25 cellular contexts compared by ENCODE assay signal in the genomic region with DNA sequence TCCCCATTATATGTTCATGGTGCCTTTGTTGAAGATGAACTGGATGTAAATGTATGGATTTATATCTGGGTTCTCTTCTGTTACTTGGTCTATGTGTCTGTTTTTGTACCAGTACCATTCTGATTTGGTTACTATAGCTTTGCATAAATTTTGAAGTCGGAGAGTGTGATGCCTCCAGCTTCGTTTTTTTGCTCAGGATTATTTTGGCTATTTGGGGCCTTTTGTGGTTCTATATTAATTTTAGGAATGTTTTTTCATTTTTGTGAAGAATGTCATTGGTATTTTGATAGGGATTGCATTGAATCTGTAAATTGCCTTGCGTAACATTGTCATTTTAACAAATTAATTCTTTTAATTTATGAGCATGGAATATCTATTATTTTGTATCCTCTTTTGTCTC. TPM values are rescaled to one million over a fixed set of nuclear protein-coding genes. Genes with fewer than 3 reads are reported as not detected.
DNase-seq lines count a peak whose midpoint lies in the region; ATAC-seq, FAIRE-seq and TF ChIP-seq lines count a peak whose summit lies in the region.
"Had no signal": no experiment of that assay in that cellular context is flagged by ENCODE, and none has a peak within 500 bp of the region (broad histone marks: within the 10 kb centered on the region; RNA-seq: fewer than 3 reads in every experiment).

No MANE protein-coding gene starts in this region.

- intact Hi-C loops in tibial artery (cut with DNase I; ENCODE audit: low total_unique reads) = no loop called here

- peaks cover 14% of the 10 kb centered on the region for H3K9me3 Mint-ChIP-seq in astrocyte (ENCODE audit: unreplicated experiment)

- no peaks in the 10 kb centered on the region for H3K36me3 Mint-ChIP-seq in astrocyte (ENCODE audit: low read depth, unreplicated experiment)
- H3K36me3 Mint-ChIP-seq: CD4-positive, CD25-positive, alpha-beta regulatory T cell had no signal

- DNase-seq in astrocyte (ENCODE audit: low read depth) (no peak), iris pigment epithelial cell (ENCODE audit: low read depth) (peak; percentile 23), tibial artery (no peak), NCI-H1436 (lab: John Stamatoyannopoulos, UW) (no peak)
- DNase-seq: CD4-positive, CD25-positive, alpha-beta regulatory T cell; COR-L47; DMS 273 treated with DMSO at 0.1 percent for 48 hours; GDM1; GOT3; NCI-H1105 treated with DMSO at 0.1 percent for 48 hours; NCI-H1694; NCI-H2081; NCI-H2171; NCI-H524 treated with DMSO at 0.1 percent for 48 hours; NCI-H82; Peyer's patch had no signal

- H3K4me3 ChIP-seq in BLaER1 treated with 17β-estradiol and CSF1 and Interleukin-3, amounts not matched to agents 10 nM and 100 nM = peak overlapping the region in 1 of 10 experiments; percentile 17; a peak in 2 of 20 replicates
- H3K4me3 ChIP-seq in astrocyte (ENCODE audit: insufficient read depth, low read depth, low read length) (no peak overlapping the region), tibial artery (no peak overlapping the region)
- H3K4me3 ChIP-seq: Peyer's patch, SJSA1 had no signal

- H3K4me2 ChIP-seq in BLaER1 treated with 17β-estradiol and CSF1 and Interleukin-3, amounts not matched to agents 10 nM and 100 nM = peak overlapping the region; percentile 26 to 79 (median 55); a peak in 20 of 22 replicates
- peak overlapping the region; percentile 39 for H3K4me2 ChIP-seq in astrocyte (ENCODE audit: low read length)

- H3K4me1 ChIP-seq in BLaER1 treated with 17β-estradiol and CSF1 and Interleukin-3, amounts not matched to agents 10 nM and 100 nM = peaks cover 13 to 26% (median 16%) of the 10 kb centered on the region in 10 experiments
- H3K4me1 ChIP-seq in astrocyte (ENCODE audit: insufficient read depth, low read length) (peaks cover 4% of the 10 kb centered on the region), tibial artery (peaks cover 0 to 6% (median 0%) of the 10 kb centered on the region in 4 donors)
- H3K4me1 ChIP-seq: Peyer's patch had no signal

- H3K79me2 ChIP-seq in astrocyte (ENCODE audit: insufficient read depth, low read length) = no peaks in the 10 kb centered on the region

- H2AFZ ChIP-seq in astrocyte (ENCODE audit: low read depth, low read length) = no peak overlapping the region

- no peak for FAIRE-seq in astrocyte (lab: Jason Lieb, UNC)
- FAIRE-seq: A204.1, GM18507, HTR-8/SVneo had no signal

- TF ChIP-seq CTCF in astrocyte (IDR thresholded peaks at IDR 0.05; ENCODE audit: insufficient read depth, low read depth, low read length) (no peak), tibial artery (IDR thresholded peaks at IDR 0.05) (no peak)

- H3K36me3 ChIP-seq in BLaER1 treated with 17β-estradiol and CSF1 and Interleukin-3, amounts not matched to agents 10 nM and 100 nM = peaks cover 0 to 7% (median 0%) of the 10 kb centered on the region in 11 experiments; a peak in 1 of 22 replicates
- H3K36me3 ChIP-seq in astrocyte (ENCODE audit: insufficient read depth, low read length) (no peaks in the 10 kb centered on the region), tibial artery (no peaks in the 10 kb centered on the region)
- H3K36me3 ChIP-seq: Peyer's patch, SJSA1 had no signal

- peaks cover 42 to 71% (median 47%) of the 10 kb centered on the region in 11 experiments for H3K9me3 ChIP-seq in BLaER1 treated with 17β-estradiol and CSF1 and Interleukin-3, amounts not matched to agents 10 nM and 100 nM (replicated peaks in 1 of 11)
- H3K9me3 ChIP-seq in astrocyte (ENCODE audit: insufficient read depth, low read depth, low read length) (no peaks in the 10 kb centered on the region), tibial artery (peaks cover 0 to 9% (median 0%) of the 10 kb centered on the region in 3 donors)
- H3K9me3 ChIP-seq: Peyer's patch had no signal

- no peak for ATAC-seq in GM19351 (IDR thresholded peaks at IDR 0.05; ENCODE audit: unreplicated experiment)
- ATAC-seq in HG02588 (IDR thresholded peaks at IDR 0.05; ENCODE audit: unreplicated experiment) = no peak

- H3K27ac Mint-ChIP-seq in astrocyte (ENCODE audit: unreplicated experiment) = peak overlapping the region; percentile 6
- H3K27ac Mint-ChIP-seq: B cell; CD4-positive, CD25-positive, alpha-beta regulatory T cell had no signal

- H3K4me3 Mint-ChIP-seq in astrocyte (ENCODE audit: unreplicated experiment) = no peak overlapping the region
- H3K4me3 Mint-ChIP-seq: B cell; CD4-positive, CD25-positive, alpha-beta regulatory T cell had no signal

- H3K27me3 ChIP-seq in BLaER1 treated with 17β-estradiol and CSF1 and Interleukin-3, amounts not matched to agents 10 nM and 100 nM = no peaks in the 10 kb centered on the region
- H3K27me3 ChIP-seq in astrocyte (ENCODE audit: insufficient read depth, low read length) (peaks cover 3% of the 10 kb centered on the region), tibial artery (no peaks in the 10 kb centered on the region)
- H3K27me3 ChIP-seq: Peyer's patch, SJSA1 had no signal

- peak overlapping the region in 9 of 11 experiments; percentile 47 to 86 (median 82); a peak in 18 of 22 replicates for H3K27ac ChIP-seq in BLaER1 treated with 17β-estradiol and CSF1 and Interleukin-3, amounts not matched to agents 10 nM and 100 nM
- H3K27ac ChIP-seq in astrocyte (ENCODE audit: low read depth, low read length) = no peak overlapping the region
- H3K27ac ChIP-seq in tibial artery = peak overlapping the region; percentile 4 to 43
- H3K27ac ChIP-seq: Peyer's patch, SJSA1 had no signal

- no peaks in the 10 kb centered on the region for H4K20me1 ChIP-seq in BLaER1 treated with 17β-estradiol and CSF1 and Interleukin-3, amounts not matched to agents 10 nM and 100 nM
- H4K20me1 ChIP-seq in astrocyte (ENCODE audit: insufficient read depth, low read length) = no peaks in the 10 kb centered on the region

- peaks cover 10% of the 10 kb centered on the region for H3K4me1 Mint-ChIP-seq in astrocyte (ENCODE audit: low read depth, unreplicated experiment)
- H3K4me1 Mint-ChIP-seq: B cell; CD4-positive, CD25-positive, alpha-beta regulatory T cell had no signal

- H3K9ac ChIP-seq in BLaER1 treated with 17β-estradiol and CSF1 and Interleukin-3, amounts not matched to agents 10 nM and 100 nM = peak overlapping the region in 8 of 11 experiments; percentile 4 to 66 (median 55); a peak in 12 of 22 replicates
- H3K9ac ChIP-seq in astrocyte (ENCODE audit: low read length) = no peak overlapping the region

- peaks cover 4% of the 10 kb centered on the region for H3K27me3 Mint-ChIP-seq in astrocyte (ENCODE audit: low read depth, unreplicated experiment)

RNA-seq across cellular contexts. Expression of a gene that starts 36.6 kb away (rescaled TPM):
- total RNA-seq in astrocyte = not detected in 2 replicates
- total RNA-seq: B cell; CD4-positive, CD25-positive, alpha-beta regulatory T cell; OCI-LY7; SJSA1 had no signal
